ENCODE assay signal across 1 cellular context in genomic region chr17:49699967-49700575, GRCh38.
TF ChIP-seq lines count a peak whose summit lies in the region.

No MANE protein-coding gene starts in this region.

TF ChIP-seq in HepG2, 621 proteins besides CTCF, POLR2A, EP300 and RAD21:
- peak; percentile 54 for TF ChIP-seq AGO2 (optimal IDR thresholded peaks at IDR 0.05; ENCODE audit: low read depth, low read length)
- TF ChIP-seq SYNCRIP (IDR thresholded peaks at IDR 0.05; ENCODE audit: insufficient read depth, low read depth, low read length), result no peak
